In the genomic region with DNA sequence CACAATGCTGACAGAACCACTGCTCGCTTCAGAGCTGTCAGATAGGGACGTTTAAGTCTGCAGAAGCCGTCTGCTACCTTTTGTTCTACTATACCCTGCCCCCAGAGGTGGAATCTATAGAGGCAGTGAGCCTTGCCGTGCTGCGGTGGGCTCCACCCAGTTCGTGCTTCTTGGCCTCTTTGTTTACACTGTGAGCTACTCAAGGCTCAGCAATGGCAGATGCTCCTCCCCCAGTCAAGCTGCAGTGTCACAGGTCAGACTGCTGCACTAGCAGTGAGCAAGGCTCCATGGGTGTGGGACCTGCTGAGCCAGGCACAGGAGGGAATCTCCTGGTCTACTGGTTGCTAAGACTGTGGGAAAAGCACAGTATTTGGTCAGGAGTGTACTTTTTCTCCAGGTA, we compare ENCODE assay signal across 10 cellular contexts. TPM values are rescaled to one million over a fixed set of nuclear protein-coding genes. Genes with fewer than 3 reads are reported as not detected.
DNase-seq lines count a peak whose midpoint lies in the region; ATAC-seq and FAIRE-seq lines count a peak whose summit lies in the region.
"Had no signal": no experiment of that assay in that cellular context is flagged by ENCODE, and none has a peak within 500 bp of the region (broad histone marks: within the 10 kb centered on the region; RNA-seq: fewer than 3 reads in every experiment).

No MANE protein-coding gene starts in this region.

- DNase-seq in DMS53 (lab: John Stamatoyannopoulos, UW), result peak; percentile 96
- peak; percentile 38 for DNase-seq in NCI-H1105 (lab: John Stamatoyannopoulos, UW)
- DNase-seq in SJSA1 (ENCODE audit: low read depth in 1 of 2, low spot score in 2 of 2), result peak; percentile 16 to 63
- DNase-seq in iPS-NIHi7 (ENCODE audit: extremely low spot score), result peak; percentile 49
- DNase-seq in T1000 (lab: John Stamatoyannopoulos, UW), result no peak
- no peak for DNase-seq in frontal cortex (ENCODE audit: low spot score in 2 of 2)
- DNase-seq: occipital lobe had no signal

- H3K36me3 ChIP-seq in SJSA1, result no peaks in the 10 kb centered on the region
- H3K36me3 ChIP-seq: vagina had no signal

- H3K4me1 ChIP-seq in SJSA1 (replicated peaks), result peaks cover 23% of the 10 kb centered on the region

- H3K27me3 ChIP-seq in SJSA1 (replicated peaks), result no peaks in the 10 kb centered on the region
- H3K27me3 ChIP-seq: vagina had no signal

- FAIRE-seq in frontal cortex (lab: Jason Lieb, UNC), result no peak

- no peaks in the 10 kb centered on the region for H3K9me3 ChIP-seq in SJSA1 (replicated peaks)
- H3K9me3 ChIP-seq: vagina had no signal

- ATAC-seq in HG03135 (IDR thresholded peaks at IDR 0.05; ENCODE audit: unreplicated experiment) (no peak), GM21390 (IDR thresholded peaks at IDR 0.05; ENCODE audit: unreplicated experiment) (no peak)

- no peak overlapping the region for H3K4me3 ChIP-seq in SJSA1
- H3K4me3 ChIP-seq: vagina had no signal

- H3K27ac ChIP-seq in SJSA1, result no peak overlapping the region
- H3K27ac ChIP-seq: vagina had no signal

RNA-seq across cellular contexts. Expression of gene LEPR, which starts 47.1 kb away (rescaled TPM):
- total RNA-seq in SJSA1 (2014; rRNA removed; shearing (Covaris generic)), result 5.0 and 8.5 TPM in 2 replicates
- 9.8 TPM for total RNA-seq in frontal cortex

RNA-seq across cellular contexts. Expression of gene LEPROT, which starts 47.1 kb away (rescaled TPM):
- 54.1 and 91.5 TPM in 2 replicates for total RNA-seq in SJSA1 (2014; rRNA removed; shearing (Covaris generic))
- total RNA-seq in frontal cortex, result 13.5 TPM

Comparison
In these comparisons a context has a peak if more than half of its experiments do, and no peak if none do; other contexts are left out.
1. DNase-seq: peak in DMS53 (single experiment), NCI-H1105 (single experiment), SJSA1 (2 of 2) and iPS-NIHi7 (single experiment); none in T1000 (single experiment) and frontal cortex (0 of 2).